25 cellular contexts compared by ENCODE assay signal in the genomic region with DNA sequence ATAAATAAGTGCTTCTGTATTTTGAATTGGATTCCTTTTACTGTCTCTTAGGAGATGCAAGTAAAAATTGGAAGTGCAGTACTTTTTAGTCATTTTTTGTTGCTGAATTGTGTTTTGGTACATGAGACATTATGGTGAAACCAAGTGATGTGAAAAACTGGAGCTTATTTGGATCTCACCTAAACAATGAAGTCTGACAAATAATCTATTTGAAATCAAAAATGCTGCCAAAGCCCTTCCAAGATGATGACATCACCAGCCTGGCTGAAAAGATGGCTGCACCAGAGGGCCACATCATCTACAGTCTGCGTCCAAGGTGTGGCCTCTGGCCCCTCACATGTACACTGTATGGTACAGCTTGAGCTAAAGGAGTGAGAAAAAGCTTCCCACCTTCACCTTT.
"Had no signal": no experiment of that assay in that cellular context is flagged by ENCODE, and none has a peak within 500 bp of the region (broad histone marks: within the 10 kb centered on the region; RNA-seq: fewer than 3 reads in every experiment).

No MANE protein-coding gene starts in this region.

- H3K36me3 ChIP-seq: brain microvascular endothelial cell, WERI-Rb-1 had no signal

- ATAC-seq: activated CD4-positive, CD25-positive, alpha-beta regulatory T cell treated with anti-CD3 and anti-CD28 coated beads, Interleukin-2, amount 50 U/mL, for 24 hours; activated CD8-positive, alpha-beta T cell treated with anti-CD3 and anti-CD28 coated beads for 36 hours; activated T-cell treated with anti-CD3 and anti-CD28 coated beads, Interleukin-2, amount 50 U/mL, for 4 hours; T-helper 17 cell had no signal

- H3K27ac Mint-ChIP-seq: activated B cell treated with CpG ODN at 0.5 μM for 24 hours; activated CD8-positive, alpha-beta T cell treated with anti-CD3 and anti-CD28 coated beads for 36 hours; activated naive CD8-positive, alpha-beta T cell; T-helper 17 cell; T-helper 2 cell treated with Interferon-gamma antibody and Interleukin-4, amounts not matched to agents 5 μg/mL and 100 μg/mL, for 36 hours had no signal

- H3K4me3 Mint-ChIP-seq: activated B cell treated with CpG ODN at 0.5 μM for 24 hours; activated CD8-positive, alpha-beta T cell treated with anti-CD3 and anti-CD28 coated beads for 36 hours; activated naive CD8-positive, alpha-beta T cell; activated T-cell treated with anti-CD3 and anti-CD28 coated beads, Interleukin-2, amount 50 U/mL, for 4 hours; T-helper 17 cell; T-helper 2 cell treated with Interferon-gamma antibody and Interleukin-4, amounts not matched to agents 5 μg/mL and 100 μg/mL, for 36 hours had no signal

- H3K4me1 Mint-ChIP-seq: activated B cell treated with CpG ODN at 0.5 μM for 24 hours, T-helper 17 cell had no signal

- H3K36me3 Mint-ChIP-seq: activated naive CD8-positive, alpha-beta T cell had no signal

- H3K27ac ChIP-seq: brain microvascular endothelial cell, epithelial cell of prostate, WERI-Rb-1 had no signal

- DNase-seq: activated B cell treated with CpG ODN at 0.5 μM for 24 hours; activated CD4-positive, alpha-beta T cell treated with anti-CD3 and anti-CD28 coated beads for 48 hours; activated CD4-positive, alpha-beta T cell treated with anti-CD3 and anti-CD28 coated beads, Interleukin-2, amount 50 U/mL, for 1 hour; activated CD4-positive, alpha-beta T cell treated with anti-CD3 and anti-CD28 coated beads, Interleukin-2, amount 50 U/mL, for 48 hours; activated CD8-positive, alpha-beta memory T cell treated with anti-CD3 and anti-CD28 coated beads for 24 hours; activated CD8-positive, alpha-beta T cell treated with anti-CD3 and anti-CD28 coated beads for 36 hours; activated gamma-delta T cell treated with Interleukin-2 at 50 U/mL for 16 hours; activated naive CD4-positive, alpha-beta T cell treated with anti-CD3 and anti-CD28 coated beads, Interleukin-2, amount 50 U/mL, for 16 hours; activated naive CD4-positive, alpha-beta T cell treated with Interleukin-2 at 50 U/mL for 16 hours; activated T-cell treated with anti-CD3 and anti-CD28 coated beads, Interleukin-2, amount 50 U/mL, for 4 hours; amniotic stem cell; brain microvascular endothelial cell; cortex of kidney; dermis blood vessel endothelial cell; effector CD8-positive, alpha-beta T cell; foreskin fibroblast; glutamatergic neuron; T-helper 1 cell; T-helper 17 cell; T1000; WERI-Rb-1 had no signal

- H3K27me3 Mint-ChIP-seq: activated B cell treated with CpG ODN at 0.5 μM for 24 hours; activated naive CD8-positive, alpha-beta T cell; T-helper 17 cell had no signal

- H3K9me3 Mint-ChIP-seq: activated B cell treated with CpG ODN at 0.5 μM for 24 hours; activated CD8-positive, alpha-beta T cell treated with anti-CD3 and anti-CD28 coated beads for 36 hours; activated T-cell treated with anti-CD3 and anti-CD28 coated beads, Interleukin-2, amount 50 U/mL, for 4 hours; T-helper 2 cell treated with Interferon-gamma antibody and Interleukin-4, amounts not matched to agents 5 μg/mL and 100 μg/mL, for 36 hours had no signal

- H3K27me3 ChIP-seq: brain microvascular endothelial cell had no signal
